Comparison of ENCODE assay signal across 28 cellular contexts in genomic region chr6:22779062-22779461, GRCh38.
"Had no signal": no experiment of that assay in that cellular context is flagged by ENCODE, and none has a peak within 500 bp of the region (broad histone marks: within the 10 kb centered on the region; RNA-seq: fewer than 3 reads in every experiment).

No MANE protein-coding gene starts in this region.

- DNase-seq: stimulated activated CD4-positive, alpha-beta T cell treated with anti-CD3 and anti-CD28 coated beads, Interleukin-2, amount 100 ng/mL, for 48 hours; stimulated activated CD4-positive, alpha-beta T cell treated with anti-CD3 and anti-CD28 coated beads, Interleukin-4, amount 100 ng/mL, for 1 hour; stimulated activated CD4-positive, alpha-beta T cell treated with anti-CD3 and anti-CD28 coated beads, Interleukin-4, amount 100 ng/mL, for 24 hours; stimulated activated CD4-positive, alpha-beta T cell treated with anti-CD3 and anti-CD28 coated beads, Interleukin-4, amount 100 ng/mL, for 4 hours; stimulated activated CD8-positive, alpha-beta memory T cell treated with anti-CD3 and anti-CD28 coated beads, Interleukin-4, amount 100 ng/mL, for 48 hours; stimulated activated naive B cell treated with anti-CD40 and anti-IgM and Interleukin-4, amounts not matched to agents 10 μg/mL and 1 μg/mL and 100 μg/mL, for 72 hours; stimulated activated naive CD4-positive, alpha-beta T cell; stimulated activated naive CD4-positive, alpha-beta T cell treated with Interleukin-2 at 50 U/mL for 16 hours; stimulated activated naive CD8-positive, alpha-beta T cell treated with anti-CD3 and anti-CD28 coated beads, Interleukin-15, amount 100 ng/mL, for 72 hours; stimulated activated naive CD8-positive, alpha-beta T cell treated with anti-CD3 and anti-CD28 coated beads, Interleukin-15, Interleukin-2, amounts not matched to agents 100 U/mL and 50 U/mL, for 24 hours; stomach; substantia nigra; testis; thyroid gland; tibial artery; transverse colon; trophoblast cell; upper lobe of left lung; upper lobe of right lung; uterus had no signal

- H3K27ac Mint-ChIP-seq: stimulated activated effector memory CD8-positive, alpha-beta T cell treated with anti-CD3 and anti-CD28 coated beads, Interleukin-12 subunit alpha, Interleukin-12 subunit beta, amount 100 ng/mL, for 72 hours; stimulated activated memory B cell treated with anti-CD40 and anti-IgM and Interleukin-4, amounts not matched to agents 10 μg/mL and 1 μg/mL and 100 μg/mL, for 72 hours; stimulated activated naive B cell treated with anti-CD40 and anti-IgM and Interleukin-4, amounts not matched to agents 10 μg/mL and 1 μg/mL and 100 μg/mL, for 72 hours; stimulated activated naive CD8-positive, alpha-beta T cell treated with anti-CD3 and anti-CD28 coated beads, Interleukin-15, amount 100 ng/mL, for 72 hours; stimulated activated naive CD8-positive, alpha-beta T cell treated with anti-CD3 and anti-CD28 coated beads, Interleukin-15, Interleukin-2, amounts not matched to agents 100 ng/mL and 50 ng/mL, for 24 hours; type B pancreatic cell had no signal

- H3K9me3 ChIP-seq: testis, thyroid gland had no signal

- H3K4me1 ChIP-seq: stomach, suprapubic skin, testis, tibial nerve, transverse colon, upper lobe of left lung, upper lobe of right lung, uterus, vagina had no signal

- H3K27me3 Mint-ChIP-seq: stimulated activated memory B cell treated with anti-CD40 and anti-IgM and Interleukin-4, amounts not matched to agents 10 μg/mL and 1 μg/mL and 100 μg/mL, for 72 hours; stimulated activated naive B cell treated with anti-CD40 and anti-IgM and Interleukin-4, amounts not matched to agents 10 μg/mL and 1 μg/mL and 100 μg/mL, for 72 hours; stimulated activated naive CD8-positive, alpha-beta T cell treated with anti-CD3 and anti-CD28 coated beads, Interleukin-15, amount 100 ng/mL, for 72 hours; stimulated activated naive CD8-positive, alpha-beta T cell treated with anti-CD3 and anti-CD28 coated beads, Interleukin-15, Interleukin-2, amounts not matched to agents 100 ng/mL and 50 ng/mL, for 24 hours; type B pancreatic cell had no signal

- H3K4me3 Mint-ChIP-seq: stimulated activated effector memory CD8-positive, alpha-beta T cell treated with anti-CD3 and anti-CD28 coated beads, Interleukin-12 subunit alpha, Interleukin-12 subunit beta, amount 100 ng/mL, for 72 hours; stimulated activated memory B cell treated with anti-CD40 and anti-IgM and Interleukin-4, amounts not matched to agents 10 μg/mL and 1 μg/mL and 100 μg/mL, for 72 hours; stimulated activated naive B cell treated with anti-CD40 and anti-IgM and Interleukin-4, amounts not matched to agents 10 μg/mL and 1 μg/mL and 100 μg/mL, for 72 hours; stimulated activated naive CD8-positive, alpha-beta T cell treated with anti-CD3 and anti-CD28 coated beads, Interleukin-15, amount 100 ng/mL, for 72 hours; stimulated activated naive CD8-positive, alpha-beta T cell treated with anti-CD3 and anti-CD28 coated beads, Interleukin-15, Interleukin-2, amounts not matched to agents 100 ng/mL and 50 ng/mL, for 24 hours; type B pancreatic cell had no signal

- H3K36me3 Mint-ChIP-seq: stimulated activated effector memory CD8-positive, alpha-beta T cell treated with anti-CD3 and anti-CD28 coated beads, Interleukin-12 subunit alpha, Interleukin-12 subunit beta, amount 100 ng/mL, for 72 hours; stimulated activated memory B cell treated with anti-CD40 and anti-IgM and Interleukin-4, amounts not matched to agents 10 μg/mL and 1 μg/mL and 100 μg/mL, for 72 hours; type B pancreatic cell had no signal

- ATAC-seq: stimulated activated effector memory CD8-positive, alpha-beta T cell treated with anti-CD3 and anti-CD28 coated beads, Interleukin-12 subunit alpha, Interleukin-12 subunit beta, amount 100 ng/mL, for 72 hours; stimulated activated memory B cell treated with anti-CD40 and anti-IgM and Interleukin-4, amounts not matched to agents 10 μg/mL and 1 μg/mL and 100 μg/mL, for 72 hours; stimulated activated naive B cell treated with anti-CD40 and anti-IgM and Interleukin-4, amounts not matched to agents 10 μg/mL and 1 μg/mL and 100 μg/mL, for 72 hours; stimulated activated naive CD8-positive, alpha-beta T cell treated with anti-CD3 and anti-CD28 coated beads, Interleukin-15, amount 100 ng/mL, for 72 hours; stimulated activated naive CD8-positive, alpha-beta T cell treated with anti-CD3 and anti-CD28 coated beads, Interleukin-15, Interleukin-2, amounts not matched to agents 100 U/mL and 50 U/mL, for 24 hours; upper lobe of right lung had no signal

- H3K36me3 ChIP-seq: stomach, suprapubic skin, thoracic aorta, thyroid gland, tibial artery, tibial nerve, transverse colon, upper lobe of left lung, upper lobe of right lung, uterus, vagina had no signal

- H3K27ac ChIP-seq: stomach, suprapubic skin, testis, thoracic aorta, thyroid gland, tibial artery, tibial nerve, transverse colon, upper lobe of left lung, upper lobe of right lung, uterus, vagina had no signal

- H3K27me3 ChIP-seq: stomach, suprapubic skin, testis, thyroid gland, tibial artery, tibial nerve, transverse colon, upper lobe of left lung, upper lobe of right lung, uterus, vagina had no signal

- H3K4me3 ChIP-seq: stomach, suprapubic skin, testis, thoracic aorta, thyroid gland, tibial artery, tibial nerve, transverse colon, upper lobe of left lung, upper lobe of right lung, uterus, vagina had no signal

- H3K4me1 Mint-ChIP-seq: stimulated activated effector memory CD8-positive, alpha-beta T cell treated with anti-CD3 and anti-CD28 coated beads, Interleukin-12 subunit alpha, Interleukin-12 subunit beta, amount 100 ng/mL, for 72 hours; stimulated activated memory B cell treated with anti-CD40 and anti-IgM and Interleukin-4, amounts not matched to agents 10 μg/mL and 1 μg/mL and 100 μg/mL, for 72 hours; stimulated activated naive B cell treated with anti-CD40 and anti-IgM and Interleukin-4, amounts not matched to agents 10 μg/mL and 1 μg/mL and 100 μg/mL, for 72 hours; stimulated activated naive CD8-positive, alpha-beta T cell treated with anti-CD3 and anti-CD28 coated beads, Interleukin-15, amount 100 ng/mL, for 72 hours had no signal
